Comparison of ENCODE assay signal across 17 cellular contexts in genomic region chr2:71944183-71944550, GRCh38.
"Had no signal": no experiment of that assay in that cellular context is flagged by ENCODE, and none has a peak within 500 bp of the region (broad histone marks: within the 10 kb centered on the region; RNA-seq: fewer than 3 reads in every experiment).

No MANE protein-coding gene starts in this region.

- DNase-seq: activated CD4-positive, alpha-beta T cell treated with anti-CD3 and anti-CD28 coated beads for 4 hours; activated effector memory CD4-positive, alpha-beta T cell treated with Interleukin-2 at 50 U/mL for 16 hours; activated T-cell treated with anti-CD3 and anti-CD28 coated beads, Interleukin-2, amount 50 U/mL, for 24 hours; islet precursor cell; naive B cell; psoas muscle; sigmoid colon; stimulated activated CD4-positive, alpha-beta T cell treated with anti-CD3 and anti-CD28 coated beads, Interleukin-4, amount 100 ng/mL, for 1 hour; T-helper 9 cell had no signal

- H3K9me3 Mint-ChIP-seq: activated naive CD4-positive, alpha-beta T cell treated with anti-CD3 and anti-CD28 coated beads, Interleukin-2, amount 50 U/mL, for 24 hours; activated T-cell treated with anti-CD3 and anti-CD28 coated beads, Interleukin-2, amount 50 U/mL, for 24 hours; central memory CD8-positive, alpha-beta T cell; dendritic cell treated with granulocyte-macrophage colony-stimulating factor and Interleukin-4, amounts not matched to agents 40 ng/mL and 50 ng/mL, for 4 days; stimulated activated naive CD8-positive, alpha-beta T cell treated with anti-CD3 and anti-CD28 coated beads, Interleukin-15, Interleukin-2, amounts not matched to agents 100 ng/mL and 50 ng/mL, for 24 hours had no signal

- ATAC-seq: left lung had no signal

- H3K36me3 Mint-ChIP-seq: activated naive CD4-positive, alpha-beta T cell treated with anti-CD3 and anti-CD28 coated beads, Interleukin-2, amount 50 U/mL, for 24 hours; naive B cell had no signal

- H3K27ac ChIP-seq: body of pancreas, left lung, neutrophil, sigmoid colon, thoracic aorta had no signal

- H3K4me3 Mint-ChIP-seq: activated naive CD4-positive, alpha-beta T cell treated with anti-CD3 and anti-CD28 coated beads, Interleukin-2, amount 50 U/mL, for 24 hours; activated T-cell treated with anti-CD3 and anti-CD28 coated beads, Interleukin-2, amount 50 U/mL, for 24 hours; central memory CD8-positive, alpha-beta T cell; dendritic cell treated with granulocyte-macrophage colony-stimulating factor and Interleukin-4, amounts not matched to agents 40 ng/mL and 50 ng/mL, for 4 days; naive B cell; stimulated activated naive CD8-positive, alpha-beta T cell treated with anti-CD3 and anti-CD28 coated beads, Interleukin-15, Interleukin-2, amounts not matched to agents 100 ng/mL and 50 ng/mL, for 24 hours had no signal

- H3K4me3 ChIP-seq: body of pancreas, left lung, psoas muscle, sigmoid colon, thoracic aorta had no signal

- H3K4me1 Mint-ChIP-seq: activated naive CD4-positive, alpha-beta T cell treated with anti-CD3 and anti-CD28 coated beads, Interleukin-2, amount 50 U/mL, for 24 hours; central memory CD8-positive, alpha-beta T cell; naive B cell had no signal

- H3K36me3 ChIP-seq: left lung, neutrophil, sigmoid colon, thoracic aorta had no signal

- H3K27me3 Mint-ChIP-seq: dendritic cell treated with granulocyte-macrophage colony-stimulating factor and Interleukin-4, amounts not matched to agents 40 ng/mL and 50 ng/mL, for 4 days had no signal

- H3K9me3 ChIP-seq: body of pancreas, left lung, neutrophil, psoas muscle, sigmoid colon, thoracic aorta had no signal

- H3K27ac Mint-ChIP-seq: activated naive CD4-positive, alpha-beta T cell treated with anti-CD3 and anti-CD28 coated beads, Interleukin-2, amount 50 U/mL, for 24 hours; activated T-cell treated with anti-CD3 and anti-CD28 coated beads, Interleukin-2, amount 50 U/mL, for 24 hours; dendritic cell treated with granulocyte-macrophage colony-stimulating factor and Interleukin-4, amounts not matched to agents 40 ng/mL and 50 ng/mL, for 4 days; stimulated activated naive CD8-positive, alpha-beta T cell treated with anti-CD3 and anti-CD28 coated beads, Interleukin-15, Interleukin-2, amounts not matched to agents 100 ng/mL and 50 ng/mL, for 24 hours had no signal

- H3K27me3 ChIP-seq: body of pancreas, left lung, neutrophil, sigmoid colon had no signal

- H3K4me1 ChIP-seq: body of pancreas, left lung had no signal
